In genomic region chr2:105121417-105121816, GRCh38 we compare ENCODE assay signal across 22 cellular contexts.
"Had no signal": no experiment of that assay in that cellular context is flagged by ENCODE, and none has a peak within 500 bp of the region (broad histone marks: within the 10 kb centered on the region; RNA-seq: fewer than 3 reads in every experiment).

No MANE protein-coding gene starts in this region.

- H3K79me2 ChIP-seq: hepatocyte had no signal

- H3K4me1 ChIP-seq: gastrocnemius medialis, left lung, pancreas, right atrium auricular region, sigmoid colon, stomach, thyroid gland, vagina had no signal

- H3K27ac ChIP-seq: gastrocnemius medialis, hepatocyte, left lung, neutrophil, pancreas, right atrium auricular region, sigmoid colon, stomach, thyroid gland, vagina had no signal

- ATAC-seq: effector memory CD8-positive, alpha-beta T cell; gastrocnemius medialis; left cardiac atrium; left lung; mucosa of descending colon; natural killer cell treated with Interleukin-12 subunit alpha and Interleukin-12 subunit beta and Interleukin-15 and Interleukin-18, amount 100 ng/mL, for 72 hours; pancreas; stimulated activated effector memory CD8-positive, alpha-beta T cell treated with anti-CD3 and anti-CD28 coated beads, Interleukin-12 subunit alpha, Interleukin-12 subunit beta, amount 100 ng/mL, for 72 hours had no signal

- H3K36me3 ChIP-seq: gastrocnemius medialis, left lung, neutrophil, pancreas, right atrium auricular region, sigmoid colon, stomach, thyroid gland, vagina had no signal

- FAIRE-seq: pancreas had no signal

- H3K9me3 ChIP-seq: gastrocnemius medialis, left lung, mucosa of descending colon, neutrophil, pancreas, right atrium auricular region, sigmoid colon, stomach, thyroid gland, vagina had no signal

- H3K27me3 ChIP-seq: gastrocnemius medialis, hepatocyte, left lung, pancreas, right atrium auricular region, thyroid gland, vagina had no signal

- DNase-seq: cortex of kidney; effector memory CD8-positive, alpha-beta T cell; gastrocnemius medialis; left cardiac atrium; left lung; mesenchymal stem cell; mucosa of descending colon; naive B cell; pancreas; sigmoid colon; stimulated activated CD4-positive, alpha-beta T cell treated with anti-CD3 and anti-CD28 coated beads, Interleukin-2, amount 100 ng/mL, for 24 hours; stimulated activated CD4-positive, alpha-beta T cell treated with anti-CD3 and anti-CD28 coated beads, Interleukin-4, amount 100 ng/mL, for 24 hours; stimulated activated naive CD4-positive, alpha-beta T cell treated with Interleukin-2 at 50 U/mL for 16 hours; stomach; thyroid gland; trophoblast cell had no signal

- H2AFZ ChIP-seq: hepatocyte had no signal

- H3K4me3 ChIP-seq: gastrocnemius medialis, hepatocyte, left lung, mucosa of descending colon, pancreas, right atrium auricular region, sigmoid colon, stomach, thyroid gland, vagina had no signal

- H3K4me2 ChIP-seq: hepatocyte had no signal
